Comparison of ENCODE assay signal across 1 cellular context in genomic region chr4:128682942-128683666, GRCh38.
A peak's percentile ranks its signal among the peaks of the same experiment; 100 is the strongest.
TF ChIP-seq lines count a peak whose summit lies in the region.

No MANE protein-coding gene starts in this region.

TF ChIP-seq in GM23338, 12 proteins besides CTCF, POLR2A, EP300 and RAD21 (continued from another document):
- TF ChIP-seq, protein P1, sequence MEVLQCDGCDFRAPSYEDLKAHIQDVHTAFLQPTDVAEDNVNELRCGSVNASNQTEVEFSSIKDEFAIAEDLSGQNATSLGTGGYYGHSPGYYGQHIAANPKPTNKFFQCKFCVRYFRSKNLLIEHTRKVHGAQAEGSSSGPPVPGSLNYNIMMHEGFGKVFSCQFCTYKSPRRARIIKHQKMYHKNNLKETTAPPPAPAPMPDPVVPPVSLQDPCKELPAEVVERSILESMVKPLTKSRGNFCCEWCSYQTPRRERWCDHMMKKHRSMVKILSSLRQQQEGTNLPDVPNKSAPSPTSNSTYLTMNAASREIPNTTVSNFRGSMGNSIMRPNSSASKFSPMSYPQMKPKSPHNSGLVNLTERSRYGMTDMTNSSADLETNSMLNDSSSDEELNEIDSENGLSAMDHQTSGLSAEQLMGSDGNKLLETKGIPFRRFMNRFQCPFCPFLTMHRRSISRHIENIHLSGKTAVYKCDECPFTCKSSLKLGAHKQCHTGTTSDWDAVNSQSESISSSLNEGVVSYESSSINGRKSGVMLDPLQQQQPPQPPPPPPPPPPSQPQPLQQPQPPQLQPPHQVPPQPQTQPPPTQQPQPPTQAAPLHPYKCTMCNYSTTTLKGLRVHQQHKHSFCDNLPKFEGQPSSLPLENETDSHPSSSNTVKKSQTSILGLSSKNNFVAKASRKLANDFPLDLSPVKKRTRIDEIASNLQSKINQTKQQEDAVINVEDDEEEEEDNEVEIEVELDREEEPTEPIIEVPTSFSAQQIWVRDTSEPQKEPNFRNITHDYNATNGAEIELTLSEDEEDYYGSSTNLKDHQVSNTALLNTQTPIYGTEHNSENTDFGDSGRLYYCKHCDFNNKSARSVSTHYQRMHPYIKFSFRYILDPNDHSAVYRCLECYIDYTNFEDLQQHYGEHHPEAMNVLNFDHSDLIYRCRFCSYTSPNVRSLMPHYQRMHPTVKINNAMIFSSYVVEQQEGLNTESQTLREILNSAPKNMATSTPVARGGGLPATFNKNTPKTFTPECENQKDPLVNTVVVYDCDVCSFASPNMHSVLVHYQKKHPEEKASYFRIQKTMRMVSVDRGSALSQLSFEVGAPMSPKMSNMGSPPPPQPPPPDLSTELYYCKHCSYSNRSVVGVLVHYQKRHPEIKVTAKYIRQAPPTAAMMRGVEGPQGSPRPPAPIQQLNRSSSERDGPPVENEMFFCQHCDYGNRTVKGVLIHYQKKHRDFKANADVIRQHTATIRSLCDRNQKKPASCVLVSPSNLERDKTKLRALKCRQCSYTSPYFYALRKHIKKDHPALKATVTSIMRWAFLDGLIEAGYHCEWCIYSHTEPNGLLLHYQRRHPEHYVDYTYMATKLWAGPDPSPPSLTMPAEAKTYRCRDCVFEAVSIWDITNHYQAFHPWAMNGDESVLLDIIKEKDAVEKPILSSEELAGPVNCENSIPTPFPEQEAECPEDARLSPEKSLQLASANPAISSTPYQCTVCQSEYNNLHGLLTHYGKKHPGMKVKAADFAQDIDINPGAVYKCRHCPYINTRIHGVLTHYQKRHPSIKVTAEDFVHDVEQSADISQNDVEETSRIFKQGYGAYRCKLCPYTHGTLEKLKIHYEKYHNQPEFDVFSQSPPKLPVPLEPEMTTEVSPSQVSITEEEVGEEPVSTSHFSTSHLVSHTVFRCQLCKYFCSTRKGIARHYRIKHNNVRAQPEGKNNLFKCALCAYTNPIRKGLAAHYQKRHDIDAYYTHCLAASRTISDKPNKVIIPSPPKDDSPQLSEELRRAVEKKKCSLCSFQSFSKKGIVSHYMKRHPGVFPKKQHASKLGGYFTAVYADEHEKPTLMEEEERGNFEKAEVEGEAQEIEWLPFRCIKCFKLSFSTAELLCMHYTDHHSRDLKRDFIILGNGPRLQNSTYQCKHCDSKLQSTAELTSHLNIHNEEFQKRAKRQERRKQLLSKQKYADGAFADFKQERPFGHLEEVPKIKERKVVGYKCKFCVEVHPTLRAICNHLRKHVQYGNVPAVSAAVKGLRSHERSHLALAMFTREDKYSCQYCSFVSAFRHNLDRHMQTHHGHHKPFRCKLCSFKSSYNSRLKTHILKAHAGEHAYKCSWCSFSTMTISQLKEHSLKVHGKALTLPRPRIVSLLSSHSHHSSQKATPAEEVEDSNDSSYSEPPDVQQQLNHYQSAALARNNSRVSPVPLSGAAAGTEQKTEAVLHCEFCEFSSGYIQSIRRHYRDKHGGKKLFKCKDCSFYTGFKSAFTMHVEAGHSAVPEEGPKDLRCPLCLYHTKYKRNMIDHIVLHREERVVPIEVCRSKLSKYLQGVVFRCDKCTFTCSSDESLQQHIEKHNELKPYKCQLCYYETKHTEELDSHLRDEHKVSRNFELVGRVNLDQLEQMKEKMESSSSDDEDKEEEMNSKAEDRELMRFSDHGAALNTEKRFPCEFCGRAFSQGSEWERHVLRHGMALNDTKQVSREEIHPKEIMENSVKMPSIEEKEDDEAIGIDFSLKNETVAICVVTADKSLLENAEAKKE (CRISPR knock-in tag; IDR thresholded peaks at IDR 0.05) = peak; percentile 85
- TF ChIP-seq, protein P2, sequence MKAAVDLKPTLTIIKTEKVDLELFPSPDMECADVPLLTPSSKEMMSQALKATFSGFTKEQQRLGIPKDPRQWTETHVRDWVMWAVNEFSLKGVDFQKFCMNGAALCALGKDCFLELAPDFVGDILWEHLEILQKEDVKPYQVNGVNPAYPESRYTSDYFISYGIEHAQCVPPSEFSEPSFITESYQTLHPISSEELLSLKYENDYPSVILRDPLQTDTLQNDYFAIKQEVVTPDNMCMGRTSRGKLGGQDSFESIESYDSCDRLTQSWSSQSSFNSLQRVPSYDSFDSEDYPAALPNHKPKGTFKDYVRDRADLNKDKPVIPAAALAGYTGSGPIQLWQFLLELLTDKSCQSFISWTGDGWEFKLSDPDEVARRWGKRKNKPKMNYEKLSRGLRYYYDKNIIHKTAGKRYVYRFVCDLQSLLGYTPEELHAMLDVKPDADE (IDR thresholded peaks at IDR 0.05) = peak; percentile 64
- no peak for TF ChIP-seq REST (IDR thresholded peaks at IDR 0.05; ENCODE audit: unreplicated experiment)
- TF ChIP-seq ZNF331 (CRISPR knock-in tag; IDR thresholded peaks at IDR 0.05; ENCODE audit: low read depth) = no peak
- peak; percentile 99 for TF ChIP-seq NANOG (IDR thresholded peaks at IDR 0.05; ENCODE audit: borderline replicate concordance)
- no peak for TF ChIP-seq JUNB (IDR thresholded peaks at IDR 0.05; ENCODE audit: unreplicated experiment)
- TF ChIP-seq ZNF114 (CRISPR knock-in tag; IDR thresholded peaks at IDR 0.05) = peak; percentile 68; the same call in 1 of the 2 replicates
- no peak for TF ChIP-seq EZH2phosphoT487 (IDR thresholded peaks at IDR 0.05; ENCODE audit: unreplicated experiment)
- TF ChIP-seq CREB1 (CRISPR knock-in tag; IDR thresholded peaks at IDR 0.05; ENCODE audit: low read depth) = peak; percentile 15; the same call in 1 of the 2 replicates
